8 cellular contexts compared by ENCODE assay signal in genomic region chr17:46191332-46192210, GRCh38. TPM values are rescaled to one million over a fixed set of nuclear protein-coding genes. Genes with fewer than 3 reads are reported as not detected.
DNase-seq lines count a peak whose midpoint lies in the region; ATAC-seq and TF ChIP-seq lines count a peak whose summit lies in the region.

No MANE protein-coding gene starts in this region.

- H3K4me3 ChIP-seq in SJCRH30, result peak overlapping the region; percentile 96
- H3K4me3 ChIP-seq in thoracic aorta, result peak overlapping the region; percentile 93

- H3K4me1 ChIP-seq in SJCRH30 (peaks cover 16% of the 10 kb centered on the region), thoracic aorta (ENCODE audit: control insufficient read depth in 1 of 2, low read depth in 2 of 2) (peaks cover 43 to 53% of the 10 kb centered on the region in 2 donors)

- TF ChIP-seq CTCF in thoracic aorta (IDR thresholded peaks at IDR 0.05), result no peak

- ATAC-seq in thoracic aorta (ENCODE audit: insufficient number of reproducible peaks, low FRiP score, low read depth) (no peak), HG02870 (IDR thresholded peaks at IDR 0.05; ENCODE audit: unreplicated experiment) (no peak)

- H3K27ac ChIP-seq in SJCRH30 (peak overlapping the region; percentile 78), cingulate gyrus (ENCODE audit: low read depth, low read length) (peak overlapping the region; percentile 98), thoracic aorta (peak overlapping the region; percentile 96 to 97)

- peak; percentile 70 for DNase-seq in DMS53 (lab: John Stamatoyannopoulos, UW)
- DNase-seq in DMS53 treated with DMSO at 0.1 percent for 48 hours (lab: John Stamatoyannopoulos, UW; ENCODE audit: unreplicated experiment), result no peak
- DNase-seq in SJCRH30, result peak; percentile 53 to 71
- DNase-seq in lung microvascular endothelial cell (ENCODE audit: low read depth in 2 of 2), result peak; percentile 42 to 45
- no peak for DNase-seq in thoracic aorta (ENCODE audit: low spot score)

- no peak for TF ChIP-seq EP300 in Ishikawa (IDR thresholded peaks at IDR 0.05; ENCODE audit: borderline replicate concordance)

- no peaks in the 10 kb centered on the region for H3K27me3 ChIP-seq in SJCRH30
- H3K27me3 ChIP-seq in thoracic aorta (replicated peaks; ENCODE audit: insufficient read depth), result no peaks in the 10 kb centered on the region

- H3K36me3 ChIP-seq in SJCRH30 (peaks cover 4% of the 10 kb centered on the region), thoracic aorta (no peaks in the 10 kb centered on the region)

- H3K9me3 ChIP-seq in SJCRH30 (replicated peaks) (no peaks in the 10 kb centered on the region), thoracic aorta (no peaks in the 10 kb centered on the region)

- no peak for TF ChIP-seq RAD21 in Ishikawa (IDR thresholded peaks at IDR 0.05; ENCODE audit: low read depth)

TF ChIP-seq in Ishikawa, 13 proteins besides CTCF, POLR2A, EP300 and RAD21:
- TF ChIP-seq CREB1 (IDR thresholded peaks at IDR 0.05; ENCODE audit: low read depth) (no peak), YY1 (IDR thresholded peaks at IDR 0.05; ENCODE audit: low read depth) (no peak), USF1 (IDR thresholded peaks at IDR 0.05) (peak; percentile 89), ZBTB7A (IDR thresholded peaks at IDR 0.05; ENCODE audit: low read depth) (no peak), TCF12 (IDR thresholded peaks at IDR 0.05; ENCODE audit: low read depth) (no peak), MAX (IDR thresholded peaks at IDR 0.05) (peak; percentile 77), TEAD4 (IDR thresholded peaks at IDR 0.05) (no peak), TAF1 (IDR thresholded peaks at IDR 0.05; ENCODE audit: low read depth) (no peak), EGR1 (IDR thresholded peaks at IDR 0.05) (no peak), CEBPB (IDR thresholded peaks at IDR 0.05) (no peak), REST (IDR thresholded peaks at IDR 0.05; ENCODE audit: low read depth) (no peak), NFIC (IDR thresholded peaks at IDR 0.05) (no peak), FOXM1 (IDR thresholded peaks at IDR 0.05; ENCODE audit: borderline replicate concordance, low read depth) (no peak)

RNA-seq across cellular contexts. Expression of gene KANSL1, which starts 1.7 kb away (rescaled TPM):
- total RNA-seq in SJCRH30 (2014; rRNA removed; shearing (Covaris generic)), result 73.3 and 79.0 TPM in 2 replicates
- 36.4 and 84.7 TPM in 2 replicates for total RNA-seq in lung microvascular endothelial cell
- 100 to 1,000 TPM in 1 of 2 donors, 10 to 100 TPM in 1; 86.5 to 102 TPM for total RNA-seq in thoracic aorta

Comparison
In these comparisons a context has a peak if more than half of its experiments do, and no peak if none do; other contexts are left out.
1. DNase-seq: peak in DMS53 (single experiment), SJCRH30 (2 of 2) and lung microvascular endothelial cell (2 of 2); none in DMS53 treated with DMSO at 0.1 percent for 48 hours (single experiment) and thoracic aorta (single experiment).
2. Peak in every context shown above with its lines, with median percentiles within 50 percentile points of each other: H3K27ac ChIP-seq.